In the genomic region with DNA sequence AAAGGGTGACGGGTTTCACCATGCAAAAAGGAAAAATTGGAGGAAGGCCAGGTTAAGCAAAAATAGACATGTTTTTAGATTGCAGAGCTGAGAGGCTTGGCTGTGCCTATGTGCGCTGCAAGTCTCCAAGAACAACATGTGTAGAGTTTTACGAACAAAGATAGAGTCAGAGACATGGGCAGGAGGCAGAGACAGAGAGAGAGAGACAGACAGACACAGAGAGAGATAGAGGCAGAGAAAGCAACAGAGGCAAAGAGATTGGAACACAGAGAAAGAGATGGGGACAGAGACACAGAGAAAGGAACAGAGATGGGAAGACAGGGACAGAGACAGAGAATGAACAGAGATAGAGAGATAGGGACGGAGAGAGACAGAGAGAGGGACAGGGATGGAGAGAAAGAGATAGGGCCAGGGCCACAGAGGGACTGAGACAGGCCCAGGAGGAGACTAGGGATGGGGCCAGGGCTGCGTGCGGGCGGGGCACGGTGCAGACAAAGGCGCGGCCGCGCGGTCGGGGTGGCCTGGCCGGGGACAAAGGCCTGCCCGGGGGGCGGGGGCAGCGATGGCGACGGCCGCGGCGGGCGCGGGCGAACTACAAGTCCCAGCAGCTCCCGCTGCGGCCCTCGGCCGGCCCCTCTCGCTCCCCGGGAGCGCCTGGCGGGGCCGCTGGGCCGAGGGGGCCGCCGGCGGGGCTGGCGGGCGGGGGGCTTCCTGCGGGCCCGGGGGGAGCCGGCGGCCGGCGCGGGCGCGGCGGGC, we compare ENCODE assay signal across 8 cellular contexts. TPM values are rescaled to one million over a fixed set of nuclear protein-coding genes. Genes with fewer than 3 reads are reported as not detected.
A peak's percentile ranks its signal among the peaks of the same experiment; 100 is the strongest.
DNase-seq lines count a peak whose midpoint lies in the region; ATAC-seq and TF ChIP-seq lines count a peak whose summit lies in the region.

A gene (plus strand): TSS at position 633 of the 756 bp plus-strand sequence. CDS start 3,140 bp downstream, outside the sequence.

- no peaks in the 10 kb centered on the region for H3K9me3 ChIP-seq in skeletal muscle satellite cell (replicated peaks; ENCODE audit: low read length)

- TF ChIP-seq EP300 in Ishikawa (IDR thresholded peaks at IDR 0.05; ENCODE audit: borderline replicate concordance): no peak

- H3K4me1 ChIP-seq in skeletal muscle satellite cell (ENCODE audit: control insufficient read depth, insufficient read depth, low read length): peaks cover 15% of the 10 kb centered on the region

- peak within 1 kb of the TSS; percentile 96 for H3K9ac ChIP-seq in skeletal muscle satellite cell (ENCODE audit: low read depth, low read length)

- TF ChIP-seq RAD21 in Ishikawa (IDR thresholded peaks at IDR 0.05; ENCODE audit: low read depth): no peak

- no peak for ATAC-seq in GM18520 (IDR thresholded peaks at IDR 0.05; ENCODE audit: unreplicated experiment)
- ATAC-seq in GM19328 (IDR thresholded peaks at IDR 0.05; ENCODE audit: unreplicated experiment): no peak

- DNase-seq in DMS79 (lab: John Stamatoyannopoulos, UW): peak; percentile 57
- DNase-seq in SW480 (ENCODE audit: low spot score): peak; percentile 66
- peak; percentile 62 for DNase-seq in choroid plexus epithelial cell (ENCODE audit: low read depth)
- DNase-seq in islet precursor cell: peak; percentile 90

- H3K4me3 ChIP-seq in choroid plexus epithelial cell (ENCODE audit: low read depth, low read length) (peak within 1 kb of the TSS; percentile 73), skeletal muscle satellite cell (ENCODE audit: low read length) (peak within 1 kb of the TSS; percentile 87)

- H3K27me3 ChIP-seq in skeletal muscle satellite cell (ENCODE audit: control insufficient read depth, insufficient read depth, low read length): peaks cover under 1% of the 10 kb centered on the region

- no peak for TF ChIP-seq CTCF in choroid plexus epithelial cell (conservative IDR thresholded peaks at IDR 0.05; ENCODE audit: low read depth, low read length)

- H3K36me3 ChIP-seq in skeletal muscle satellite cell (ENCODE audit: insufficient read depth, low read length): peaks cover 2% of the 10 kb centered on the region

- H3K4me2 ChIP-seq in skeletal muscle satellite cell (ENCODE audit: low read length): peak within 1 kb of the TSS; percentile 96

TF ChIP-seq in Ishikawa, 13 proteins besides CTCF, POLR2A, EP300 and RAD21:
- no peak for TF ChIP-seq CREB1 (IDR thresholded peaks at IDR 0.05; ENCODE audit: low read depth)
- TF ChIP-seq TCF12 (IDR thresholded peaks at IDR 0.05; ENCODE audit: low read depth): no peak
- peak; percentile 87 for TF ChIP-seq YY1 (IDR thresholded peaks at IDR 0.05; ENCODE audit: low read depth)
- no peak for TF ChIP-seq CEBPB (IDR thresholded peaks at IDR 0.05)
- TF ChIP-seq, protein P1, sequence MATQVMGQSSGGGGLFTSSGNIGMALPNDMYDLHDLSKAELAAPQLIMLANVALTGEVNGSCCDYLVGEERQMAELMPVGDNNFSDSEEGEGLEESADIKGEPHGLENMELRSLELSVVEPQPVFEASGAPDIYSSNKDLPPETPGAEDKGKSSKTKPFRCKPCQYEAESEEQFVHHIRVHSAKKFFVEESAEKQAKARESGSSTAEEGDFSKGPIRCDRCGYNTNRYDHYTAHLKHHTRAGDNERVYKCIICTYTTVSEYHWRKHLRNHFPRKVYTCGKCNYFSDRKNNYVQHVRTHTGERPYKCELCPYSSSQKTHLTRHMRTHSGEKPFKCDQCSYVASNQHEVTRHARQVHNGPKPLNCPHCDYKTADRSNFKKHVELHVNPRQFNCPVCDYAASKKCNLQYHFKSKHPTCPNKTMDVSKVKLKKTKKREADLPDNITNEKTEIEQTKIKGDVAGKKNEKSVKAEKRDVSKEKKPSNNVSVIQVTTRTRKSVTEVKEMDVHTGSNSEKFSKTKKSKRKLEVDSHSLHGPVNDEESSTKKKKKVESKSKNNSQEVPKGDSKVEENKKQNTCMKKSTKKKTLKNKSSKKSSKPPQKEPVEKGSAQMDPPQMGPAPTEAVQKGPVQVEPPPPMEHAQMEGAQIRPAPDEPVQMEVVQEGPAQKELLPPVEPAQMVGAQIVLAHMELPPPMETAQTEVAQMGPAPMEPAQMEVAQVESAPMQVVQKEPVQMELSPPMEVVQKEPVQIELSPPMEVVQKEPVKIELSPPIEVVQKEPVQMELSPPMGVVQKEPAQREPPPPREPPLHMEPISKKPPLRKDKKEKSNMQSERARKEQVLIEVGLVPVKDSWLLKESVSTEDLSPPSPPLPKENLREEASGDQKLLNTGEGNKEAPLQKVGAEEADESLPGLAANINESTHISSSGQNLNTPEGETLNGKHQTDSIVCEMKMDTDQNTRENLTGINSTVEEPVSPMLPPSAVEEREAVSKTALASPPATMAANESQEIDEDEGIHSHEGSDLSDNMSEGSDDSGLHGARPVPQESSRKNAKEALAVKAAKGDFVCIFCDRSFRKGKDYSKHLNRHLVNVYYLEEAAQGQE (IDR thresholded peaks at IDR 0.05; ENCODE audit: low read depth): no peak
- TF ChIP-seq TAF1 (IDR thresholded peaks at IDR 0.05; ENCODE audit: low read depth): no peak
- TF ChIP-seq, protein P2, sequence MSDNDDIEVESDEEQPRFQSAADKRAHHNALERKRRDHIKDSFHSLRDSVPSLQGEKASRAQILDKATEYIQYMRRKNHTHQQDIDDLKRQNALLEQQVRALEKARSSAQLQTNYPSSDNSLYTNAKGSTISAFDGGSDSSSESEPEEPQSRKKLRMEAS (IDR thresholded peaks at IDR 0.05): no peak

RNA-seq across cellular contexts. Expression of the gene that starts here (rescaled TPM):
- total RNA-seq in skeletal muscle satellite cell (2012; rRNA removed): 11.4 and 13.8 TPM in 2 replicates
